8 cellular contexts compared by ENCODE assay signal in genomic region chr9:117411547-117411946, GRCh38. TPM values are rescaled to one million over a fixed set of nuclear protein-coding genes. Genes with fewer than 3 reads are reported as not detected.
A peak's percentile ranks its signal among the peaks of the same experiment; 100 is the strongest.
DNase-seq lines count a peak whose midpoint lies in the region; ATAC-seq, FAIRE-seq and TF ChIP-seq lines count a peak whose summit lies in the region.

No MANE protein-coding gene starts in this region.

- H3K9me3 ChIP-seq in ascending aorta: no peaks in the 10 kb centered on the region
- no peaks in the 10 kb centered on the region for H3K9me3 ChIP-seq in keratinocyte (ENCODE audit: control insufficient read depth, low read depth, low read length)
- no peaks in the 10 kb centered on the region for H3K9me3 ChIP-seq in upper lobe of left lung

- TF ChIP-seq EP300 in upper lobe of left lung (IDR thresholded peaks at IDR 0.05): no peak

- H3K27me3 ChIP-seq in ascending aorta (no peaks in the 10 kb centered on the region), keratinocyte (ENCODE audit: control insufficient read depth, extremely low read depth, insufficient read depth, low read length) (peaks cover 39% of the 10 kb centered on the region), upper lobe of left lung (peaks cover 0 to 29% (median 14%) of the 10 kb centered on the region in 4 donors)

- TF ChIP-seq POLR2A in upper lobe of left lung (IDR thresholded peaks at IDR 0.05): no peak

- H3K4me3 ChIP-seq in LNCaP clone FGC (ENCODE audit: low read depth, low read length) (no peak overlapping the region), ascending aorta (no peak overlapping the region), keratinocyte (ENCODE audit: control insufficient read depth in 2 of 3, extremely low read depth in 1 of 3, insufficient read depth in 2 of 3, low read depth in 1 of 3, low read length in 3 of 3) (no peak overlapping the region), upper lobe of left lung (no peak overlapping the region)

- dilution Hi-C loops in keratinocyte (cut with MboI; ENCODE audit: extremely low pct_ligation_motif_present, low sequenced_read_pairs): no loop called here

- no peaks in the 10 kb centered on the region for H3K36me3 ChIP-seq in ascending aorta
- no peaks in the 10 kb centered on the region for H3K36me3 ChIP-seq in keratinocyte (ENCODE audit: control insufficient read depth in 2 of 2, extremely low read depth in 1 of 2, insufficient read depth in 2 of 2, low read length in 2 of 2)
- H3K36me3 ChIP-seq in upper lobe of left lung: no peaks in the 10 kb centered on the region

- TF ChIP-seq CTCF in LNCaP clone FGC (IDR thresholded peaks at IDR 0.05; ENCODE audit: control insufficient read depth, extremely low read depth, insufficient read depth) (peak; percentile 90), ascending aorta (IDR thresholded peaks at IDR 0.05) (peak; percentile 32 to 58 (median 37)), keratinocyte (optimal IDR thresholded peaks at IDR 0.05 in 1 of 3, IDR thresholded peaks at IDR 0.05 in 1 of 3, conservative IDR thresholded peaks at IDR 0.05 in 1 of 3; ENCODE audit: extremely low read depth in 1 of 3, insufficient read depth in 2 of 3, low read length in 3 of 3) (peak; percentile 64 to 84 (median 83)), upper lobe of left lung (IDR thresholded peaks at IDR 0.05) (peak in 4 of 6 experiments; percentile 22 to 42 (median 34))

- no peaks in the 10 kb centered on the region for H3K9me1 ChIP-seq in keratinocyte (ENCODE audit: control insufficient read depth, extremely low read depth, insufficient read depth, low read length)

- H3K9ac ChIP-seq in keratinocyte (ENCODE audit: control insufficient read depth, extremely low read depth, insufficient read depth, low read length): no peak overlapping the region

- H3K4me2 ChIP-seq in keratinocyte (ENCODE audit: control insufficient read depth, extremely low read depth, insufficient read depth, low read depth, low read length): no peak overlapping the region

- peak in 1 of 2 donors; percentile 46 for ATAC-seq in upper lobe of left lung (ENCODE audit: low FRiP score in 2 of 2)

- no peaks in the 10 kb centered on the region for H3K79me2 ChIP-seq in keratinocyte (ENCODE audit: control insufficient read depth, insufficient read depth, low read length)

- FAIRE-seq in keratinocyte (lab: Jason Lieb, UNC) (no peak), RCC 7860 (lab: Jason Lieb, UNC) (no peak)

- peak; percentile 63 for DNase-seq in NCI-H2227 (lab: John Stamatoyannopoulos, UW; ENCODE audit: unreplicated experiment)
- DNase-seq in NCI-H2227 treated with DMSO at 0.1 percent for 48 hours (lab: John Stamatoyannopoulos, UW): no peak
- peak; percentile 37 for DNase-seq in LNCaP clone FGC (ENCODE audit: low read depth)
- peak in 1 of 2 donors; percentile 64 for DNase-seq in ascending aorta (ENCODE audit: low spot score in 2 of 2)
- DNase-seq in keratinocyte (ENCODE audit: low read depth, low spot score): no peak
- no peak for DNase-seq in upper lobe of left lung
- no peak for DNase-seq in RCC 7860 (ENCODE audit: low spot score)
- DNase-seq in activated CD4-positive, alpha-beta T cell treated with anti-CD3 and anti-CD28 coated beads, Interleukin-2, amount 50 U/mL, for 4 hours: no peak

- 9 to 11% methylated on average over 4 of the region's 4 CpGs for WGBS in upper lobe of left lung, 2 donors

- H2AFZ ChIP-seq in keratinocyte (ENCODE audit: control insufficient read depth, low read length): no peak overlapping the region

- no peak overlapping the region for H3K27ac ChIP-seq in ascending aorta
- no peak overlapping the region for H3K27ac ChIP-seq in keratinocyte (ENCODE audit: control insufficient read depth, insufficient read depth, low read length)
- no peak overlapping the region for H3K27ac ChIP-seq in upper lobe of left lung

- intact Hi-C loops in ascending aorta (cut with DNase I): loop anchor here (10.0 kb wide), 1 partner anchor 167 kb away; no protein-coding TSS in a partner anchor

- no peaks in the 10 kb centered on the region for H4K20me1 ChIP-seq in keratinocyte (ENCODE audit: control insufficient read depth, extremely low read depth, insufficient read depth, low read length)

- H3K4me1 ChIP-seq in ascending aorta (peaks cover 0 to 10% of the 10 kb centered on the region in 2 donors), keratinocyte (ENCODE audit: control insufficient read depth, extremely low read depth, insufficient read depth, low read length) (peaks cover 4% of the 10 kb centered on the region), upper lobe of left lung (peaks cover 8 to 26% (median 12%) of the 10 kb centered on the region in 4 donors)

RNA-seq across cellular contexts. Expression of gene ASTN2, which starts 3.3 kb away (rescaled TPM):
- total RNA-seq in ascending aorta: 2.3 TPM
- polyA plus RNA-seq in keratinocyte: 0.31 to 0.48 TPM (median 0.42 TPM) in 3 replicates
- polyA plus RNA-seq in keratinocyte (2011; ENCODE audit: low read depth): 0.12 TPM
- 0.28 and 0.42 TPM in 2 replicates for polyA plus RNA-seq in keratinocyte (2011; cell fraction: cytosol; rRNA removed)
- polyA plus RNA-seq in keratinocyte (2011; cell fraction: nucleus; rRNA removed): 0.60 and 0.87 TPM in 2 replicates
- polyA plus RNA-seq in keratinocyte (2012; ENCODE audit: low replicate concordance): 0.34 and 0.41 TPM in 2 replicates
- polyA minus RNA-seq in keratinocyte: 0.51 to 1.9 TPM (median 0.69 TPM) in 3 replicates
- not detected for polyA minus RNA-seq in keratinocyte (2011; cell fraction: cytosol; rRNA and poly(A)+ RNA removed)
- polyA minus RNA-seq in keratinocyte (2011; cell fraction: nucleus; rRNA and poly(A)+ RNA removed): 1.1 and 2.0 TPM in 2 replicates
- total RNA-seq in upper lobe of left lung: 1 to 10 TPM; 2.0 to 7.5 (median 3.4) TPM

Comparison
In these comparisons a context has a peak if more than half of its experiments do, and no peak if none do; other contexts are left out.
1. DNase-seq: peak in NCI-H2227 (single experiment) and LNCaP clone FGC (single experiment); none in NCI-H2227 treated with DMSO at 0.1 percent for 48 hours (single experiment), keratinocyte (single experiment), upper lobe of left lung (0 of 2), RCC 7860 (single experiment) and activated CD4-positive, alpha-beta T cell treated with anti-CD3 and anti-CD28 coated beads, Interleukin-2, amount 50 U/mL, for 4 hours (0 of 2).
2. CTCF ChIP-seq: peak in every context shown above with its lines; median percentile 90 in LNCaP clone FGC; 83 in keratinocyte; 37 in ascending aorta; 34 in upper lobe of left lung.